13 cellular contexts compared by ENCODE assay signal in the genomic region with DNA sequence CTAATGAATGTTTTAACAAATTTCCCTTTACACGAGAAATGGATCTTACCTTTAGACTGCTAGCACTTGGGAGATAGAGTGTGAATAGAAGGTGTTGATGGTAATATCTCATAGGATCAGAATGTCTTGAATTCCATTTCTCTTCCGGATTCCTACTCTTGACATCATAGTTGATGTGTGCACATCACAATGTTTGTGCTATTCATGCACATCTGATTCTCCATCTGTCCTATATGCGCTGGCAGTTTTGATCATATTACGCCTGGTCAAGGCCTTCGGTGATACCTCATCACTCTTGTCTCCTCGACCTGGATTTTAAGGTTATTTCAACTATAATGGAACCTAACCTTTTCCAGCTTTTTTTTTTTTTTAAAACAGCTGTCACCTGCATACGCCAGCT.
"Had no signal": no experiment of that assay in that cellular context is flagged by ENCODE, and none has a peak within 500 bp of the region (broad histone marks: within the 10 kb centered on the region; RNA-seq: fewer than 3 reads in every experiment).

No MANE protein-coding gene starts in this region.

- DNase-seq: activated B cell treated with CpG ODN at 0.5 μM for 24 hours; activated CD4-positive, alpha-beta T cell treated with anti-CD3 and anti-CD28 coated beads, Interleukin-2, amount 10 ng/mL, durations not matched to agents 7 days and 5 days; activated naive CD4-positive, alpha-beta T cell treated with Interleukin-2 at 50 U/mL for 16 hours; amygdala; foreskin keratinocyte; mesenchymal stem cell; pancreas; SK-N-SH; stimulated activated CD4-positive, alpha-beta T cell treated with anti-CD3 and anti-CD28 coated beads, Interleukin-4, amount 100 ng/mL, for 4 hours; upper lobe of left lung had no signal

- H3K27me3 Mint-ChIP-seq: activated B cell treated with CpG ODN at 0.5 μM for 24 hours; activated CD4-positive, alpha-beta T cell treated with anti-CD3 and anti-CD28 coated beads, Interleukin-2, amount 10 ng/mL, durations not matched to agents 7 days and 5 days had no signal

- H3K4me1 Mint-ChIP-seq: activated B cell treated with CpG ODN at 0.5 μM for 24 hours, neural crest cell had no signal

- ATAC-seq: foreskin keratinocyte, left lobe of liver, pancreas, Right ventricle myocardium inferior had no signal

- H3K27me3 ChIP-seq: foreskin keratinocyte, pancreas, upper lobe of left lung had no signal

- H3K4me1 ChIP-seq: foreskin keratinocyte, pancreas had no signal

- H3K9me3 ChIP-seq: pancreas, SK-N-SH, upper lobe of left lung had no signal

- H3K27ac ChIP-seq: foreskin keratinocyte, pancreas, upper lobe of left lung had no signal

- H3K9me3 Mint-ChIP-seq: activated B cell treated with CpG ODN at 0.5 μM for 24 hours; activated CD4-positive, alpha-beta T cell treated with anti-CD3 and anti-CD28 coated beads, Interleukin-2, amount 10 ng/mL, durations not matched to agents 7 days and 5 days; neural crest cell had no signal

- H3K4me3 ChIP-seq: pancreas, upper lobe of left lung had no signal

- H3K4me3 Mint-ChIP-seq: activated B cell treated with CpG ODN at 0.5 μM for 24 hours; activated CD4-positive, alpha-beta T cell treated with anti-CD3 and anti-CD28 coated beads, Interleukin-2, amount 10 ng/mL, durations not matched to agents 7 days and 5 days; neural crest cell had no signal

- H3K27ac Mint-ChIP-seq: activated B cell treated with CpG ODN at 0.5 μM for 24 hours had no signal
